24 cellular contexts compared by ENCODE assay signal in genomic region chr11:109029927-109030326, GRCh38.
DNase-seq lines count a peak whose midpoint lies in the region; ATAC-seq and TF ChIP-seq lines count a peak whose summit lies in the region.
"Had no signal": no experiment of that assay in that cellular context is flagged by ENCODE, and none has a peak within 500 bp of the region (broad histone marks: within the 10 kb centered on the region; RNA-seq: fewer than 3 reads in every experiment).

No MANE protein-coding gene starts in this region.

- no peak overlapping the region for H4K8ac ChIP-seq in mesenchymal stem cell (ENCODE audit: low read length)

- peaks cover 20% of the 10 kb centered on the region for H3K4me1 Mint-ChIP-seq in chondrocyte (ENCODE audit: low read depth)
- H3K4me1 Mint-ChIP-seq: CD14-positive monocyte; CD4-positive, alpha-beta memory T cell; CD4-positive, CD25-positive, alpha-beta regulatory T cell; CD8-positive, alpha-beta memory T cell had no signal

- DNase-seq in AG04450 (ENCODE audit: low read depth, low spot score), result no peak
- DNase-seq in chondrocyte (ENCODE audit: low spot score), result no peak
- no peak for DNase-seq in mesenchymal stem cell
- no peak for DNase-seq in NCI-H1048 (lab: John Stamatoyannopoulos, UW)
- no peak for DNase-seq in central memory CD4-positive, alpha-beta T cell
- DNase-seq: BE2C; C1 segment of cervical spinal cord; CD4-positive, alpha-beta memory T cell; CD4-positive, CD25-positive, alpha-beta regulatory T cell; CD8-positive, alpha-beta memory T cell; COR-L47; DMS 273 treated with DMSO at 0.1 percent for 48 hours; DMS153; DMS53; DMS79; DND-41; EL; GDM1 had no signal

- CTCF ChIA-PET in AG04450 (lab: Charles Lee), result no interaction called here

- no peak overlapping the region for H3K9ac ChIP-seq in mesenchymal stem cell (ENCODE audit: low read length)
- H3K9ac ChIP-seq: BLaER1 had no signal

- POLR2A ChIA-PET in AG04450 (lab: Yijun Ruan, JAX), result no interaction called here

- no peak overlapping the region for H4K91ac ChIP-seq in mesenchymal stem cell (ENCODE audit: low read length)

- no peak for ATAC-seq in GM21619 (IDR thresholded peaks at IDR 0.05; ENCODE audit: unreplicated experiment)
- ATAC-seq: A549, GM12878 had no signal

- WGBS in mesenchymal stem cell, result 64% methylated on average over 5 of the region's 5 CpGs

- H3K27ac ChIP-seq in AG04450 (ENCODE audit: low read depth, low read length) (peak overlapping the region; percentile 21), mesenchymal stem cell (ENCODE audit: low read length, poor library complexity, severe bottlenecking) (no peak overlapping the region)
- H3K27ac ChIP-seq: 22Rv1, A549, BLaER1 had no signal

- no peak overlapping the region for H3K18ac ChIP-seq in mesenchymal stem cell (ENCODE audit: low read depth in 1 of 2, low read length in 2 of 2)

- H3K27me3 Mint-ChIP-seq in chondrocyte (ENCODE audit: low read depth), result no peaks in the 10 kb centered on the region

- H3K27ac Mint-ChIP-seq in chondrocyte (ENCODE audit: unreplicated experiment), result peak overlapping the region; percentile 4
- H3K27ac Mint-ChIP-seq: CD4-positive, alpha-beta memory T cell; CD4-positive, CD25-positive, alpha-beta regulatory T cell; CD8-positive, alpha-beta memory T cell had no signal

- H3K27me3 ChIP-seq in AG04450 (ENCODE audit: control insufficient read depth, insufficient read depth, low read length) (no peaks in the 10 kb centered on the region), mesenchymal stem cell (ENCODE audit: control insufficient read depth in 1 of 2, insufficient read depth in 1 of 2, low read length in 2 of 2) (no peaks in the 10 kb centered on the region)
- H3K27me3 ChIP-seq: BE2C, BLaER1 had no signal

- H3K4me1 ChIP-seq in mesenchymal stem cell (ENCODE audit: control insufficient read depth, insufficient read depth, low read depth, low read length), result peaks cover 4% of the 10 kb centered on the region
- H3K4me1 ChIP-seq: A549, BE2C, BLaER1 had no signal

- no peak overlapping the region for H3K4ac ChIP-seq in mesenchymal stem cell (ENCODE audit: low read depth in 1 of 2, low read length in 2 of 2)

- peak overlapping the region; percentile 95 for H2AK5ac ChIP-seq in mesenchymal stem cell (ENCODE audit: low read length, severe bottlenecking)

- no peak overlapping the region for H2BK15ac ChIP-seq in mesenchymal stem cell (ENCODE audit: low read depth, poor library complexity, severe bottlenecking)

- H3K4me3 ChIP-seq in AG04450 (ENCODE audit: low read depth, low read length) (no peak overlapping the region), mesenchymal stem cell (ENCODE audit: insufficient read depth in 1 of 2, low read depth in 1 of 2, low read length in 2 of 2) (no peak overlapping the region)
- H3K4me3 ChIP-seq: A549, BLaER1, GM12878 had no signal

- H3K4me3 Mint-ChIP-seq in chondrocyte (ENCODE audit: unreplicated experiment), result no peak overlapping the region
- H3K4me3 Mint-ChIP-seq: CD14-positive monocyte; CD4-positive, alpha-beta memory T cell; CD4-positive, CD25-positive, alpha-beta regulatory T cell; CD8-positive, alpha-beta memory T cell had no signal

- H2BK120ac ChIP-seq in mesenchymal stem cell (ENCODE audit: low read depth, low read length), result no peak overlapping the region

- no peaks in the 10 kb centered on the region for H3K9me3 ChIP-seq in AG04450 (ENCODE audit: control insufficient read depth, insufficient read depth, low read length)
- no peaks in the 10 kb centered on the region for H3K9me3 ChIP-seq in mesenchymal stem cell (ENCODE audit: control insufficient read depth, low read length)
- H3K9me3 ChIP-seq: A549, BE2C had no signal

- peak overlapping the region in 1 of 2 experiments; percentile 23 for H2BK12ac ChIP-seq in mesenchymal stem cell (ENCODE audit: low read length in 2 of 2)

- no peak overlapping the region for H3K14ac ChIP-seq in mesenchymal stem cell (ENCODE audit: low read length in 2 of 2)

- H3K79me1 ChIP-seq in mesenchymal stem cell (replicated peaks; ENCODE audit: low read length, poor library complexity, severe bottlenecking), result no peaks in the 10 kb centered on the region

- no peak for TF ChIP-seq CTCF in AG04450 (IDR thresholded peaks at IDR 0.05; ENCODE audit: low read depth, low read length)
- no peak for TF ChIP-seq CTCF in chondrocyte (IDR thresholded peaks at IDR 0.05)

- peaks cover 3% of the 10 kb centered on the region for H3K36me3 Mint-ChIP-seq in chondrocyte (ENCODE audit: low read depth)
- H3K36me3 Mint-ChIP-seq: CD14-positive monocyte; CD4-positive, alpha-beta memory T cell; CD4-positive, CD25-positive, alpha-beta regulatory T cell; CD8-positive, alpha-beta memory T cell had no signal

- no peak overlapping the region for H3K4me2 ChIP-seq in mesenchymal stem cell (ENCODE audit: low read length, poor library complexity, severe bottlenecking)
- H3K4me2 ChIP-seq: A549, BLaER1 had no signal

- H2BK5ac ChIP-seq in mesenchymal stem cell (ENCODE audit: low read depth, low read length, poor library complexity, severe bottlenecking), result no peak overlapping the region

- H3K23ac ChIP-seq in mesenchymal stem cell (ENCODE audit: low read length in 2 of 2), result no peak overlapping the region

- no peaks in the 10 kb centered on the region for H3K36me3 ChIP-seq in mesenchymal stem cell (ENCODE audit: control insufficient read depth in 1 of 2, insufficient read depth in 2 of 2, low read depth in 1 of 2, low read length in 2 of 2)
- H3K36me3 ChIP-seq: BE2C, BLaER1 had no signal

- no peak overlapping the region for H2AFZ ChIP-seq in mesenchymal stem cell (ENCODE audit: low read depth, low read length)

- peaks cover 12% of the 10 kb centered on the region for H3K9me3 Mint-ChIP-seq in chondrocyte (ENCODE audit: low read depth)
